Comparison of ENCODE assay signal across 2 cellular contexts in the genomic region with DNA sequence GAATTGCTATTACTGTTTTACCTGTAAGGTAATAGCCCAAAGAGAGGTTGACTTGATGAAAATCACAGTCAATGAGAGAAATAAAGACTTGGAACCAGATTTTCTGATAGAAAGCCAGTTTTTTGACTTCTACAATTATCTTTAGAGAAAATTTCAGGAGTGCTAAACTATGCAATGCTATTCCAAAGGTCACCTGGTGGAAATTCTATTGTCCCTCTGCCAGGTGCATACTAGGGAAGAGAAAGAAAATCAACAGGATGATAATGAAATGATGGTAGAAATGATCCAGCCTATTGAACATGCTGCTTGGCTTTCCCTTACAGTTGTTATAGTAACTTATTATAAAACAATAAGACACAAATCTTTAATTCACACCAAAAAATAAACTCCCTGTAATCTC.
TF ChIP-seq lines count a peak whose summit lies in the region.

No MANE protein-coding gene starts in this region.

TF ChIP-seq in liver, 16 proteins besides CTCF, POLR2A, EP300 and RAD21:
- TF ChIP-seq, protein P1, sequence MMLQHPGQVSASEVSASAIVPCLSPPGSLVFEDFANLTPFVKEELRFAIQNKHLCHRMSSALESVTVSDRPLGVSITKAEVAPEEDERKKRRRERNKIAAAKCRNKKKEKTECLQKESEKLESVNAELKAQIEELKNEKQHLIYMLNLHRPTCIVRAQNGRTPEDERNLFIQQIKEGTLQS (IDR thresholded peaks at IDR 0.05), result no peak
- TF ChIP-seq RXRA (IDR thresholded peaks at IDR 0.05), result no peak
- TF ChIP-seq HNF4G (IDR thresholded peaks at IDR 0.05), result peak; percentile 30
- no peak for TF ChIP-seq REST (IDR thresholded peaks at IDR 0.05)
- TF ChIP-seq FOXA1 (IDR thresholded peaks at IDR 0.05), result no peak
- peak; percentile 57 to 63 for TF ChIP-seq HNF4A (conservative IDR thresholded peaks at IDR 0.05)

TF ChIP-seq in HepG2, 621 proteins besides CTCF, POLR2A, EP300 and RAD21:
- TF ChIP-seq ARID2 (CRISPR knock-in tag; IDR thresholded peaks at IDR 0.05; ENCODE audit: borderline replicate concordance), result no peak
- TF ChIP-seq USF2 (IDR thresholded peaks at IDR 0.05; ENCODE audit: low read depth, low read length), result no peak
- no peak for TF ChIP-seq USF2 (CRISPR knock-in tag; IDR thresholded peaks at IDR 0.05; ENCODE audit: borderline replicate concordance)
- no peak for TF ChIP-seq FOXP4 (CRISPR knock-in tag; IDR thresholded peaks at IDR 0.05)
- TF ChIP-seq, protein P2, sequence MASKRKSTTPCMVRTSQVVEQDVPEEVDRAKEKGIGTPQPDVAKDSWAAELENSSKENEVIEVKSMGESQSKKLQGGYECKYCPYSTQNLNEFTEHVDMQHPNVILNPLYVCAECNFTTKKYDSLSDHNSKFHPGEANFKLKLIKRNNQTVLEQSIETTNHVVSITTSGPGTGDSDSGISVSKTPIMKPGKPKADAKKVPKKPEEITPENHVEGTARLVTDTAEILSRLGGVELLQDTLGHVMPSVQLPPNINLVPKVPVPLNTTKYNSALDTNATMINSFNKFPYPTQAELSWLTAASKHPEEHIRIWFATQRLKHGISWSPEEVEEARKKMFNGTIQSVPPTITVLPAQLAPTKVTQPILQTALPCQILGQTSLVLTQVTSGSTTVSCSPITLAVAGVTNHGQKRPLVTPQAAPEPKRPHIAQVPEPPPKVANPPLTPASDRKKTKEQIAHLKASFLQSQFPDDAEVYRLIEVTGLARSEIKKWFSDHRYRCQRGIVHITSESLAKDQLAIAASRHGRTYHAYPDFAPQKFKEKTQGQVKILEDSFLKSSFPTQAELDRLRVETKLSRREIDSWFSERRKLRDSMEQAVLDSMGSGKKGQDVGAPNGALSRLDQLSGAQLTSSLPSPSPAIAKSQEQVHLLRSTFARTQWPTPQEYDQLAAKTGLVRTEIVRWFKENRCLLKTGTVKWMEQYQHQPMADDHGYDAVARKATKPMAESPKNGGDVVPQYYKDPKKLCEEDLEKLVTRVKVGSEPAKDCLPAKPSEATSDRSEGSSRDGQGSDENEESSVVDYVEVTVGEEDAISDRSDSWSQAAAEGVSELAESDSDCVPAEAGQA (IDR thresholded peaks at IDR 0.05; ENCODE audit: low read depth), result no peak
- TF ChIP-seq, protein P2 (CRISPR knock-in tag; IDR thresholded peaks at IDR 0.05; ENCODE audit: borderline replicate concordance), result no peak
- TF ChIP-seq IRF2 (CRISPR knock-in tag; IDR thresholded peaks at IDR 0.05), result no peak
- no peak for TF ChIP-seq ZNF136 (CRISPR knock-in tag; IDR thresholded peaks at IDR 0.05; ENCODE audit: low read depth)
- TF ChIP-seq ZEB1 (IDR thresholded peaks at IDR 0.05; ENCODE audit: insufficient replicate concordance, low read depth), result no peak
- no peak for TF ChIP-seq ZNF510 (CRISPR knock-in tag; IDR thresholded peaks at IDR 0.05; ENCODE audit: low read depth)
- no peak for TF ChIP-seq KLF13 (CRISPR knock-in tag; IDR thresholded peaks at IDR 0.05)
- TF ChIP-seq MLXIP (CRISPR knock-in tag; IDR thresholded peaks at IDR 0.05; ENCODE audit: borderline replicate concordance), result no peak
